Comparison of ENCODE assay signal across 8 cellular contexts in the genomic region with DNA sequence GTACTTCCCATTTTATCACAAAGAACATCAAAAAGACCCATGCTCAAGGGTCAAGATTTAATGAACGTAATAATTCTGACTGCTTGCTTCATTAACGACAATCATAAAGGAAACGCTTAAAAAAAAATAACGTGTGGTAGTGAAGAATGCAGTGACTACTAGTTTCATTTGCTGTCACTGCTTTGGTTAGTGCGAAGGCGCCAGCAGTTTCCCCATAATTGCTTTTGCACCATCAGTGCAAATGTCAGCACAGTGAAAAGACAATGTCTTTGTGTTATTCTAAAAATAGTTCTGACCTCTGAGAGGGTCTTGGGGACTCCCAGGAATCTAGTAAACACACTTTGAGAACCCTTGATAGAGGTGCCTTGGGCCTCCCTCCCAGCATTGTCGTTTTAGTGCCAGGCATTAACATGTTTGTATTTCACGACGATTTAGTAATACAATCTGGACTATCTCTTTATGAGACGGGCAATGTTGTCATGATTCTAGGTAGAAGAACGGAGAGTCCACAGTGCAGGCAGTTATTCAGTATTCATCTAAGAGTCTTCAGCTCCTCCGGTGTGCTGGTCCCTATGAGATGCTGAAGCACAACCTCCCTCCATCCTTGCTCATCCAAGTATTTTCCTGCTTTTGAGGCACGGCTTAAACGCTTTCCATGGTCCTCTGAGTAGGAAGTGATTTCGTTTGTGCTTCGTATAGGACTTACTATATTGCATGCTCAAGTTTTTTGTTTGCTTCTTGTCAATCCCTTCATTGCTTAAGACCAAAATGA.
A peak's percentile ranks its signal among the peaks of the same experiment; 100 is the strongest.
DNase-seq lines count a peak whose midpoint lies in the region; ATAC-seq and TF ChIP-seq lines count a peak whose summit lies in the region.

No MANE protein-coding gene starts in this region.

- H3K36me3 Mint-ChIP-seq in activated T-cell treated with anti-CD3 and anti-CD28 coated beads, Interleukin-2, amount 50 U/mL, for 72 hours (ENCODE audit: insufficient read depth in 2 of 2) = peaks cover 2 to 10% of the 10 kb centered on the region in 2 donors

- H3K4me1 Mint-ChIP-seq in activated T-cell treated with anti-CD3 and anti-CD28 coated beads, Interleukin-2, amount 50 U/mL, for 72 hours (ENCODE audit: low read depth) = peaks cover 55% of the 10 kb centered on the region

- intact Hi-C loops in left ventricle myocardium inferior (cut with micrococcal nuclease) (loop anchor here (10.0 kb wide), 1 partner anchor 89 kb away; no protein-coding TSS in a partner anchor), sciatic nerve (cut with DNase I) (loop anchor here (10.0 kb wide), 2 partner anchors 71 to 89 kb away; partner anchors contain the start of gene AFF1)

- H3K4me3 ChIP-seq in left ventricle myocardium inferior = peak overlapping the region; percentile 85

- no peaks in the 10 kb centered on the region for H3K36me3 ChIP-seq in left ventricle myocardium inferior

- no peak for TF ChIP-seq POLR2A in GM18505 (IDR thresholded peaks at IDR 0.05; ENCODE audit: borderline replicate concordance, extremely low read depth, insufficient read depth, insufficient read length)

- ATAC-seq in GM19452 (IDR thresholded peaks at IDR 0.05; ENCODE audit: unreplicated experiment) (peak; percentile 14), sciatic nerve (peak; percentile 23), GM18873 (IDR thresholded peaks at IDR 0.05; ENCODE audit: low FRiP score, unreplicated experiment) (no peak), GM18505 (IDR thresholded peaks at IDR 0.05; ENCODE audit: unreplicated experiment) (no peak)
- peak; percentile 41 to 42 for ATAC-seq in activated T-cell treated with anti-CD3 and anti-CD28 coated beads, Interleukin-2, amount 50 U/mL, for 72 hours (replicated peaks in 1 of 2)

- H3K4me3 Mint-ChIP-seq in activated T-cell treated with anti-CD3 and anti-CD28 coated beads, Interleukin-2, amount 50 U/mL, for 72 hours = peak overlapping the region; percentile 90 to 92

- no peaks in the 10 kb centered on the region for H3K27me3 ChIP-seq in left ventricle myocardium inferior (ENCODE audit: low read depth)

- no peaks in the 10 kb centered on the region for H3K9me3 Mint-ChIP-seq in activated T-cell treated with anti-CD3 and anti-CD28 coated beads, Interleukin-2, amount 50 U/mL, for 72 hours

- H3K27me3 Mint-ChIP-seq in activated T-cell treated with anti-CD3 and anti-CD28 coated beads, Interleukin-2, amount 50 U/mL, for 72 hours (ENCODE audit: low read depth) = no peaks in the 10 kb centered on the region

- H3K9me3 ChIP-seq in left ventricle myocardium inferior (replicated peaks) = no peaks in the 10 kb centered on the region

- H3K4me1 ChIP-seq in left ventricle myocardium inferior = peaks cover 67% of the 10 kb centered on the region

- no peak for TF ChIP-seq CTCF in left ventricle myocardium inferior (IDR thresholded peaks at IDR 0.05; ENCODE audit: borderline replicate concordance)

- H3K27ac ChIP-seq in left ventricle myocardium inferior (replicated peaks) = peak overlapping the region; percentile 99

- peak; percentile 65 for DNase-seq in CD1c-positive myeloid dendritic cell (ENCODE audit: extremely low spot score)
- DNase-seq in NCI-H1092 treated with DMSO at 0.1 percent for 48 hours (lab: John Stamatoyannopoulos, UW) = peak; percentile 49
- peak; percentile 53 to 71 for DNase-seq in activated T-cell treated with anti-CD3 and anti-CD28 coated beads, Interleukin-2, amount 50 U/mL, for 72 hours
- DNase-seq in left ventricle myocardium inferior = no peak
- no peak for DNase-seq in sciatic nerve (ENCODE audit: low spot score)

- H3K27ac Mint-ChIP-seq in activated T-cell treated with anti-CD3 and anti-CD28 coated beads, Interleukin-2, amount 50 U/mL, for 72 hours = peak overlapping the region; percentile 100

Comparison
In these comparisons a context has a peak if more than half of its experiments do, and no peak if none do; other contexts are left out.
1. DNase-seq: peak in CD1c-positive myeloid dendritic cell (single experiment), NCI-H1092 treated with DMSO at 0.1 percent for 48 hours (single experiment) and activated T-cell treated with anti-CD3 and anti-CD28 coated beads, Interleukin-2, amount 50 U/mL, for 72 hours (2 of 2); none in left ventricle myocardium inferior (single experiment) and sciatic nerve (single experiment).
2. ATAC-seq: peak in GM19452 (single experiment), activated T-cell treated with anti-CD3 and anti-CD28 coated beads, Interleukin-2, amount 50 U/mL, for 72 hours (2 of 2) and sciatic nerve (single experiment); none in GM18873 (single experiment) and GM18505 (single experiment).